23 cellular contexts compared by ENCODE assay signal in genomic region chr5:92841604-92842155, GRCh38.
"Had no signal": no experiment of that assay in that cellular context is flagged by ENCODE, and none has a peak within 500 bp of the region (broad histone marks: within the 10 kb centered on the region; RNA-seq: fewer than 3 reads in every experiment).

No MANE protein-coding gene starts in this region.

- FAIRE-seq: colon had no signal

- H3K27me3 ChIP-seq: body of pancreas, foreskin keratinocyte, neural progenitor cell, pancreas, sigmoid colon, thyroid gland had no signal

- H3K4me3 ChIP-seq: body of pancreas, dorsolateral prefrontal cortex, mucosa of descending colon, neural progenitor cell, pancreas, sigmoid colon, thyroid gland had no signal

- H3K4me2 ChIP-seq: neural progenitor cell had no signal

- H3K4me1 ChIP-seq: body of pancreas, foreskin keratinocyte, pancreas, thyroid gland had no signal

- ATAC-seq: activated CD8-positive, alpha-beta memory T cell treated with anti-CD3 and anti-CD28 coated beads, Interleukin-2, amount 10 ng/mL, durations not matched to agents 7 days and 5 days; activated T-helper 17 cell treated with anti-CD3 and anti-CD28 coated beads, Interleukin-2, amount 50 U/mL, for 72 hours; body of pancreas; foreskin keratinocyte; mucosa of descending colon; pancreas; T-cell had no signal

- H3K27ac ChIP-seq: body of pancreas, dorsolateral prefrontal cortex, foreskin keratinocyte, neural progenitor cell, pancreas, sigmoid colon, thyroid gland had no signal

- H3K9ac ChIP-seq: neural progenitor cell had no signal

- H3K9me3 ChIP-seq: body of pancreas, mucosa of descending colon, pancreas, sigmoid colon, thyroid gland had no signal

- H3K36me3 ChIP-seq: neural progenitor cell, pancreas, sigmoid colon, thyroid gland had no signal

- DNase-seq: activated B cell treated with CpG ODN at 0.5 μM for 24 hours; activated CD4-positive, alpha-beta memory T cell treated with anti-CD3 and anti-CD28 coated beads, Interleukin-2, amount 10 ng/mL, durations not matched to agents 7 days and 5 days; activated CD4-positive, alpha-beta T cell treated with anti-CD3 and anti-CD28 coated beads for 48 hours; activated CD8-positive, alpha-beta memory T cell treated with anti-CD3 and anti-CD28 coated beads, Interleukin-2, amount 10 ng/mL, durations not matched to agents 7 days and 5 days; activated naive CD4-positive, alpha-beta T cell; activated naive CD8-positive, alpha-beta T cell treated with anti-CD3 and anti-CD28 coated beads for 36 hours; amniotic stem cell; body of pancreas; caudate nucleus; dorsolateral prefrontal cortex; foreskin keratinocyte; glutamatergic neuron; mesenchymal stem cell; mucosa of descending colon; naive B cell; pancreas; sigmoid colon; stimulated activated naive CD4-positive, alpha-beta T cell treated with Interleukin-2 at 50 U/mL for 16 hours; T-cell; thyroid gland had no signal

- H2AFZ ChIP-seq: neural progenitor cell had no signal
